Comparison of ENCODE assay signal across 11 cellular contexts in the genomic region with DNA sequence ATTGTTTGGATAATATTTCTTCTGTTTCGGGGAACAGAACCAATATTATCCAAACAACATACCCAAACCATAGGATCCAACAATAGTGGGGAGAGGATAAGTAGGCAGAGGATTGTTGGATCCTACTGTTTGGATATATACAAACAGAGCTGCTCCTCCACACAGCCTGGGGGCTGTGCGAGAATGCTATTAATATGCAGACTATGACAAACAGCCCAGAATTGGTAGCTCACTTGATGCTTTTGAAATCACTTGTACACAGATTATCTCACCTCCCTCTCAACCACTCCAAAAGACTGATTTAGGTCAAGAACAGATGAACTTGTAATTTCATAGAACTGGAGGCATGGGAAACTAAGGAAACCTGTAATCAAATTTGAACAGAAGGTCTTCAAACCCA. TPM values are rescaled to one million over a fixed set of nuclear protein-coding genes. Genes with fewer than 3 reads are reported as not detected.
"Had no signal": no experiment of that assay in that cellular context is flagged by ENCODE, and none has a peak within 500 bp of the region (broad histone marks: within the 10 kb centered on the region; RNA-seq: fewer than 3 reads in every experiment).

No MANE protein-coding gene starts in this region.

- FAIRE-seq: H1, H54, HTR-8/SVneo, K562 had no signal

- DNase-seq: H9, HFFc6, IMR-90, KG1 had no signal

- ATAC-seq: GM23338, HCT116, K562 had no signal

- H3K4me3 ChIP-seq: GM23338, K562 had no signal

- H3K4me2 ChIP-seq: GM23338 had no signal

- H2AFZ ChIP-seq: GM23338 had no signal

RNA-seq across cellular contexts. Expression of gene MLANA, which starts 24.4 kb away (rescaled TPM):
- total RNA-seq: GM23338, H1, H9, HFFc6, HT-29, IMR-90, K562 had no signal
- polyA plus RNA-seq: GM23338, H1, IMR-90, K562 had no signal
